Comparison of ENCODE assay signal across 8 cellular contexts in genomic region chr6:100880901-100881706, GRCh38. TPM values are rescaled to one million over a fixed set of nuclear protein-coding genes. Genes with fewer than 3 reads are reported as not detected.
DNase-seq lines count a peak whose midpoint lies in the region; ATAC-seq and TF ChIP-seq lines count a peak whose summit lies in the region.

ASCC3 (minus strand) TSS chr6:100881329; CDS start chr6:100867997, 13,332 bp downstream.

- no peaks in the 10 kb centered on the region for H3K9me3 ChIP-seq in right cardiac atrium (ENCODE audit: control insufficient read depth, low read length)
- H3K9me3 ChIP-seq in vagina: no peaks in the 10 kb centered on the region

- H3K4me1 ChIP-seq in right cardiac atrium (ENCODE audit: control insufficient read depth, insufficient read depth, low read length) (no peaks in the 10 kb centered on the region), rectal smooth muscle tissue (ENCODE audit: control insufficient read depth, insufficient read depth, low read length) (peaks cover 2% of the 10 kb centered on the region), vagina (peaks cover 42% of the 10 kb centered on the region)

- TF ChIP-seq CTCF in vagina (IDR thresholded peaks at IDR 0.05): no peak

- WGBS in right cardiac atrium: under 1% methylated on average over 79 of the region's 79 CpGs

- H3K27ac ChIP-seq in right cardiac atrium (ENCODE audit: low read length): peak within 1 kb of the TSS; percentile 90
- H3K27ac ChIP-seq in rectal smooth muscle tissue (ENCODE audit: low read depth, low read length): peak within 1 kb of the TSS; percentile 88
- peak within 1 kb of the TSS; percentile 95 for H3K27ac ChIP-seq in vagina

- ATAC-seq in GM18499 (IDR thresholded peaks at IDR 0.05; ENCODE audit: insufficient read depth, unreplicated experiment) (peak; percentile 90), HG02884 (IDR thresholded peaks at IDR 0.05; ENCODE audit: unreplicated experiment) (peak; percentile 91), right cardiac atrium (peak; percentile 100)

- H3K36me3 ChIP-seq in rectal smooth muscle tissue (ENCODE audit: control insufficient read depth, insufficient read depth, low read length) (no peaks in the 10 kb centered on the region), vagina (no peaks in the 10 kb centered on the region)

- DNase-seq in NCI-H146 treated with DMSO at 0.1 percent for 48 hours (lab: John Stamatoyannopoulos, UW; ENCODE audit: unreplicated experiment) (peak; percentile 76), T-helper 2 cell (peak; percentile 77 to 95 (median 85)), anterior cingulate cortex (lab: John Stamatoyannopoulos, UW) (peak; percentile 11 to 93 (median 84)), right cardiac atrium (peak; percentile 97 to 98 (median 98)), vagina (ENCODE audit: extremely low spot score in 2 of 2) (peak in 1 of 2 donors; percentile 91)

- H3K27me3 ChIP-seq in right cardiac atrium (ENCODE audit: control insufficient read depth, insufficient read depth) (no peaks in the 10 kb centered on the region), rectal smooth muscle tissue (ENCODE audit: control insufficient read depth, insufficient read depth, low read length) (no peaks in the 10 kb centered on the region), vagina (no peaks in the 10 kb centered on the region)

- peak within 1 kb of the TSS; percentile 80 for H3K9ac ChIP-seq in rectal smooth muscle tissue (ENCODE audit: low read length)

- intact Hi-C loops in right cardiac atrium (cut with DNase I): no loop called here
- intact Hi-C loops in vagina (cut with DNase I): no loop called here

- peak in 1 of 2 donors; percentile 59 for TF ChIP-seq POLR2A in vagina (IDR thresholded peaks at IDR 0.05)

- peak within 1 kb of the TSS; percentile 85 for H3K4me3 ChIP-seq in right cardiac atrium (ENCODE audit: low read length)
- peak within 1 kb of the TSS; percentile 99 for H3K4me3 ChIP-seq in rectal smooth muscle tissue (ENCODE audit: low read length)
- H3K4me3 ChIP-seq in vagina: peak within 1 kb of the TSS; percentile 89 to 96

RNA-seq across cellular contexts. Expression of gene ASCC3, which starts in this region (rescaled TPM):
- total RNA-seq in right cardiac atrium: 10 to 100 TPM; 20.7 to 26.1 (median 22.3) TPM
- 11.8 TPM for polyA plus RNA-seq in right cardiac atrium
- 44.7 TPM for total RNA-seq in vagina
